ENCODE assay signal across 8 cellular contexts in the genomic region with DNA sequence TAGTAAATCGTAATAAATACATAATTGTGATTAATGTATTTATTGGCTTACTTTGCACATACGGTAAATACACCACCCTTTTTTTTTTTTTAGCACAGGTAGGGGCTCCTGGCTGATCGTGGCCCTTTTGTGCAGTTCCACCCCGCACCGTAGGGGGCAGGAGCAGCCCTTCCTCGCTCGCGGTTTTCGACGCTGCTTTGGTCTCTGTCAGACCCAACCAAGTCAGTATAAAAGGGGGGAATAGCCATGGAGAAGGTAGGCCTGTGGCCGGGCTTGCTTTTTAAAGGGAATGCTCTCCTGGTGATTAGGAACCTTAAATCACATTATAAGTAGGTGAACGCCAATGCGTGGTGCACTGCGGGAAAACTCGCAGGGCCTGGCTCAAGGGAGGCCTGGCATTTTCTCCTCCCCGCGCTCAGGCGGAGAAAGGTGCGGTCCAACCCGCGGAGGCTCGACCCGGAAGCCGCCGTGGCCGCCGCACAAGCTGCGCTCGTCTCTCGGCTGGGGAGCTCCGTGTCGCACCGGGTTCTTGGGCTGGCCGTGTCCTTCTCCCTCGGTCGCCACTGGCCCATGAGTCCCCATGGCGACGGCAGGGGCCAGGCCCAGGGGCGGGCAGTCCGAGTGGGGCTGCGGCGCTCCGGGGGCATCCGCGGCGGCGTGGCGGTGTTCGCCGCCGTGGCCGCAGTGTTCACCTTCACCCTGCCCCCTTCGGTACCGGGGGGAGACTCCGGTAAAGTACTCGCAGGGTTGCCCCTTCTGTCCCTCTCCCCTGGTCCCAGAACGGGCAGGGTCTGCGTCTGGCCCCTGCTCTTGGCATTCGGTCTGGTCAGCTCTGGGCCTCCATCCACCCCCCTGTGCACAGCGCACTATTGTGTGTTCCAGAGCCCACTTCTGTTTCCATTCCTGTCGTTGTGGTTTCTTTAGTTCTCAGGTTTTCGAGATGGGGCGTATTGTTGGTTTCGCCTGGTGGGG. TPM values are rescaled to one million over a fixed set of nuclear protein-coding genes. Genes with fewer than 3 reads are reported as not detected.
DNase-seq lines count a peak whose midpoint lies in the region; ATAC-seq and TF ChIP-seq lines count a peak whose summit lies in the region.

A gene (plus strand): TSS at position 454 of the 972 bp plus-strand sequence. CDS start 117 bp downstream, at position 571.

- peak within 1 kb of the TSS; percentile 95 for H3K4me3 Mint-ChIP-seq in T-helper 2 cell treated with Interferon-gamma antibody and Interleukin-4, amounts not matched to agents 5 μg/mL and 100 μg/mL, for 36 hours

- no peaks in the 10 kb centered on the region for H3K9me3 ChIP-seq in ascending aorta
- H3K9me3 ChIP-seq in aorta (ENCODE audit: control insufficient read depth, low read length), result no peaks in the 10 kb centered on the region

- ATAC-seq in GM18502 (IDR thresholded peaks at IDR 0.05; ENCODE audit: poor library complexity, unreplicated experiment) (peak; percentile 92), HG02943 (IDR thresholded peaks at IDR 0.05; ENCODE audit: low read depth, unreplicated experiment) (peak; percentile 87), aorta (ENCODE audit: low FRiP score) (peak; percentile 98)

- H3K9me3 Mint-ChIP-seq in T-helper 2 cell treated with Interferon-gamma antibody and Interleukin-4, amounts not matched to agents 5 μg/mL and 100 μg/mL, for 36 hours, result no peaks in the 10 kb centered on the region

- DNase-seq in NCI-H187 (lab: John Stamatoyannopoulos, UW), result peak; percentile 81 to 95
- DNase-seq in T-helper 2 cell treated with Interferon-gamma antibody and Interleukin-4, amounts not matched to agents 5 μg/mL and 100 μg/mL, for 36 hours (ENCODE audit: low spot score), result peak; percentile 85
- DNase-seq in ascending aorta (ENCODE audit: low spot score in 2 of 2), result peak; percentile 21 to 89
- peak; percentile 84 for DNase-seq in hepatic stellate cell (ENCODE audit: low spot score)
- DNase-seq in aorta, result peak; percentile 91 to 95

- no peaks in the 10 kb centered on the region for H3K36me3 ChIP-seq in ascending aorta
- no peaks in the 10 kb centered on the region for H3K36me3 ChIP-seq in rectal smooth muscle tissue (ENCODE audit: control insufficient read depth, insufficient read depth, low read length)
- H3K36me3 ChIP-seq in aorta (ENCODE audit: control insufficient read depth in 1 of 2, insufficient read depth in 2 of 2, low read length in 1 of 2), result no peaks in the 10 kb centered on the region

- H3K4me1 ChIP-seq in ascending aorta (peaks cover 0 to 15% of the 10 kb centered on the region in 2 donors), rectal smooth muscle tissue (ENCODE audit: control insufficient read depth, insufficient read depth, low read length) (peaks cover 7% of the 10 kb centered on the region), aorta (ENCODE audit: control insufficient read depth in 1 of 2, insufficient read depth in 2 of 2, low read length in 2 of 2) (peaks cover 3 to 4% of the 10 kb centered on the region in 2 donors)

- H3K27ac Mint-ChIP-seq in T-helper 2 cell treated with Interferon-gamma antibody and Interleukin-4, amounts not matched to agents 5 μg/mL and 100 μg/mL, for 36 hours, result peak within 1 kb of the TSS; percentile 93

- H3K4me1 Mint-ChIP-seq in T-helper 2 cell treated with Interferon-gamma antibody and Interleukin-4, amounts not matched to agents 5 μg/mL and 100 μg/mL, for 36 hours (ENCODE audit: low read depth), result peaks cover 29% of the 10 kb centered on the region

- H3K27ac ChIP-seq in ascending aorta (peak within 1 kb of the TSS; percentile 75 to 81), rectal smooth muscle tissue (ENCODE audit: low read depth, low read length) (peak within 1 kb of the TSS; percentile 77), aorta (ENCODE audit: low read depth in 1 of 2, low read length in 2 of 2) (peak within 1 kb of the TSS in 1 of 2 donors; percentile 46)

- no peaks in the 10 kb centered on the region for H3K27me3 Mint-ChIP-seq in T-helper 2 cell treated with Interferon-gamma antibody and Interleukin-4, amounts not matched to agents 5 μg/mL and 100 μg/mL, for 36 hours (ENCODE audit: low read depth)

- peak; percentile 80 to 94 (median 91) for TF ChIP-seq CTCF in ascending aorta (IDR thresholded peaks at IDR 0.05)

- 0 to 1% methylated on average over 63 to 64 of the region's 64 CpGs for WGBS in aorta, 2 donors

- H3K4me3 ChIP-seq in ascending aorta (peak within 1 kb of the TSS; percentile 83 to 89), rectal smooth muscle tissue (ENCODE audit: low read length) (peak within 1 kb of the TSS; percentile 97), aorta (ENCODE audit: low read length in 2 of 2) (peak within 1 kb of the TSS; percentile 55 to 99)

- no peaks in the 10 kb centered on the region for H3K36me3 Mint-ChIP-seq in T-helper 2 cell treated with Interferon-gamma antibody and Interleukin-4, amounts not matched to agents 5 μg/mL and 100 μg/mL, for 36 hours (ENCODE audit: low read depth)

- H3K27me3 ChIP-seq in ascending aorta (no peaks in the 10 kb centered on the region), rectal smooth muscle tissue (ENCODE audit: control insufficient read depth, insufficient read depth, low read length) (no peaks in the 10 kb centered on the region), aorta (ENCODE audit: control insufficient read depth in 1 of 2, insufficient read depth in 2 of 2, low read length in 1 of 2) (no peaks in the 10 kb centered on the region)

- H3K9ac ChIP-seq in rectal smooth muscle tissue (ENCODE audit: low read length), result peak within 1 kb of the TSS; percentile 85

- intact Hi-C loops in ascending aorta (cut with DNase I) (loop anchor here (10.0 kb wide), 1 partner anchor 685 kb away; a partner anchor contains a TSS), aorta (cut with DNase I) (no loop called here)

RNA-seq across cellular contexts. Expression of the gene that starts here (rescaled TPM):
- total RNA-seq in ascending aorta (32.6 TPM), aorta (10 to 100 TPM; 17.7 to 20.9 TPM)
- 10 to 100 TPM in 1 of 2 donors, 1 to 10 TPM in 1; 5.5 to 13.3 TPM for polyA plus RNA-seq in aorta
